ENCODE assay signal across 8 cellular contexts in the genomic region with DNA sequence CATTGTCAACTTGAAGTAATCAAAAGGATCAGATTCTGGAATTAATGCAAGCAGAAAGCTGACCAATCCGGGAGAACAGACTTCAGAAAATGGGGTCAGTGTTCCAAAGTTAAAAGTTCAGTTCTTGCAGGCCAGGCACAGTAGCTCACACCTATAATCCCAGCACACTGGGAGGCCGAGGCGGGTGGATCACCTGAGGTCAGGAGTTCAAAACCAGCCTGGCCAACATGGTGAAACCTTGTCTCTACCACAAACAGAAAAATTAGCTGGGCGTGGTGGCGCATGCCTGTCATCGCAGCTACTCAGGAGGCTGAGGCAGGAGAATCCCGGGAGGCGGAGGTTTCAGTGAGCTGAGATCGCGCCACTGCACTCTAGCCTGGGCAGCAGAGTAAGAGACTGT.
DNase-seq lines count a peak whose midpoint lies in the region; ATAC-seq, FAIRE-seq and TF ChIP-seq lines count a peak whose summit lies in the region.
"Not testable (repeated sequence)": the region's sequence is repeated elsewhere in the genome, so short reads cannot be mapped to it uniquely, and the experiment has no call there.

No MANE protein-coding gene starts in this region.

- not testable (repeated sequence) for TF ChIP-seq EP300 in HepG2 (IDR thresholded peaks at IDR 0.05; ENCODE audit: low read depth in 2 of 2, low read length in 2 of 2); HepG2 (CRISPR knock-in tag; IDR thresholded peaks at IDR 0.05; ENCODE audit: borderline replicate concordance); transverse colon (IDR thresholded peaks at IDR 0.05; ENCODE audit: low read depth)

- H3K9me3 Mint-ChIP-seq in HFFc6; activated T-helper 17 cell treated with anti-CD3 and anti-CD28 coated beads, Interleukin-2, amount 50 U/mL, for 72 hours; osteocyte (ENCODE audit: unreplicated experiment): not testable (repeated sequence)

- H3K4me2 ChIP-seq in HepG2 (ENCODE audit: low read depth, low read length); mesendoderm (ENCODE audit: low read length): not testable (repeated sequence)

- CTCF ChIA-PET in HepG2 (lab: Yijun Ruan, JAX; ENCODE audit: low intra/inter-chr PET ratio, low total read pairs): not testable (repeated sequence)

- H2BK120ac ChIP-seq in mesendoderm (ENCODE audit: low read depth, low read length): peak overlapping the region; percentile 61

- H3K4me3 Mint-ChIP-seq in HFFc6: peak overlapping the region; percentile 33; the same call in 1 of the 2 replicates
- H3K4me3 Mint-ChIP-seq in activated T-helper 17 cell treated with anti-CD3 and anti-CD28 coated beads, Interleukin-2, amount 50 U/mL, for 72 hours; osteocyte (ENCODE audit: unreplicated experiment): not testable (repeated sequence)

- intact Hi-C loops in kidney (cut with DNase I); transverse colon (cut with DNase I; ENCODE audit: low total_unique reads): not testable (repeated sequence)
- intact Hi-C loops in HepG2 (cut with micrococcal nuclease; ENCODE audit: unreplicated experiment): loop anchor here (10.0 kb wide), 1 partner anchor 113 kb away; no protein-coding TSS in a partner anchor

- not testable (repeated sequence) for DNase-seq in HFFc6; SK-N-MC (ENCODE audit: low read depth, low spot score); HepG2 (ENCODE audit: low spot score); mesendoderm; osteocyte (ENCODE audit: extremely low spot score, unreplicated experiment)
- DNase-seq in kidney (peak; percentile 42), transverse colon (peak; percentile 15)

- H3K23ac ChIP-seq in mesendoderm (ENCODE audit: low read length): not testable (repeated sequence)

- H4K5ac ChIP-seq in mesendoderm (ENCODE audit: low read length): not testable (repeated sequence)

- not testable (repeated sequence) for TF ChIP-seq POLR2A in HepG2 (IDR thresholded peaks at IDR 0.05; ENCODE audit: insufficient read depth in 1 of 2, low read depth in 2 of 2, low read length in 2 of 2); transverse colon (IDR thresholded peaks at IDR 0.05)

- not testable (repeated sequence) for H4K20me1 ChIP-seq in HepG2 (ENCODE audit: insufficient read depth, low read length)

- H3K27ac Mint-ChIP-seq in HFFc6 (peak overlapping the region; percentile 35), osteocyte (ENCODE audit: unreplicated experiment) (peak overlapping the region; percentile 70)
- peak overlapping the region; percentile 27 for H3K27ac Mint-ChIP-seq in activated T-helper 17 cell treated with anti-CD3 and anti-CD28 coated beads, Interleukin-2, amount 50 U/mL, for 72 hours

- not testable (repeated sequence) for H3K56ac ChIP-seq in mesendoderm (ENCODE audit: low read length)

- H2BK15ac ChIP-seq in mesendoderm (replicated peaks; ENCODE audit: low read depth): not testable (repeated sequence)

- POLR2A ChIA-PET in HepG2 (lab: Yijun Ruan, JAX): not testable (repeated sequence)

- in situ Hi-C loops in HepG2 (cut with HindIII; ENCODE audit: extremely low pct_ligation_motif_present, low pct_unique_long_range_greater_than_20kb); transverse colon (cut with MboI; ENCODE audit: low pct_ligation_motif_present in 1 of 4, low pct_unique_long_range_greater_than_20kb in 1 of 4, low sequenced_read_pairs in 3 of 4): not testable (repeated sequence)

- not testable (repeated sequence) for BruUV-seq in HepG2 (replicated peaks; lab: Mats Ljungman, UMichigan)

- WGBS in HepG2 (ENCODE audit: low lambda C conversion rate): 95% methylated on average over 8 of the region's 10 CpGs
- no CpG with 5 or more reads among the region's 10 CpGs for WGBS in mesendoderm (ENCODE audit: extremely low coverage, insufficient coverage, low lambda C conversion rate)
- 95 to 100% methylated on average over 4 to 10 of the region's 10 CpGs for WGBS in transverse colon (ENCODE audit: low coverage in 1 of 2), 2 donors

- H3K79me1 ChIP-seq in mesendoderm (ENCODE audit: low read length): not testable (repeated sequence)

- H3K4me3 ChIP-seq in SK-N-MC; kidney (ENCODE audit: low read length in 2 of 2); HepG2 (replicated peaks in 1 of 3; ENCODE audit: insufficient read depth in 1 of 3, low read depth in 2 of 3, low read length in 3 of 3); mesendoderm (ENCODE audit: low read length); transverse colon: not testable (repeated sequence)

- peak overlapping the region; percentile 98; the same call in 1 of the 2 replicates for H3K27ac ChIP-seq in SK-N-MC
- H3K27ac ChIP-seq in kidney (ENCODE audit: low read depth in 2 of 2, low read length in 2 of 2); HepG2 (ENCODE audit: extremely low read length, insufficient read depth, low read length); transverse colon: not testable (repeated sequence)
- H3K27ac ChIP-seq in mesendoderm (ENCODE audit: low read depth, low read length): peak overlapping the region; percentile 28

- not testable (repeated sequence) for TF ChIP-seq RAD21 in HepG2 (CRISPR knock-in tag; IDR thresholded peaks at IDR 0.05)

- H3K36me3 Mint-ChIP-seq in HFFc6 (ENCODE audit: low read depth) (peaks cover 61% of the 10 kb centered on the region), osteocyte (ENCODE audit: unreplicated experiment) (peaks cover 44% of the 10 kb centered on the region)
- H3K36me3 Mint-ChIP-seq in activated T-helper 17 cell treated with anti-CD3 and anti-CD28 coated beads, Interleukin-2, amount 50 U/mL, for 72 hours (ENCODE audit: low read depth): peaks cover 68% of the 10 kb centered on the region

- H3K9me3 ChIP-seq in SK-N-MC (ENCODE audit: low read depth, low read length); kidney (ENCODE audit: control insufficient read depth in 1 of 2, low read length in 2 of 2); HepG2 (ENCODE audit: low read length); transverse colon: not testable (repeated sequence)

- H3K9ac ChIP-seq in SK-N-MC (ENCODE audit: insufficient read length); kidney (ENCODE audit: low read length in 2 of 2); HepG2 (ENCODE audit: insufficient read depth, low read depth, low read length); mesendoderm (ENCODE audit: low read length): not testable (repeated sequence)

- not testable (repeated sequence) for H4K8ac ChIP-seq in mesendoderm (ENCODE audit: low read depth, low read length)

- H3K79me2 ChIP-seq in HepG2 (ENCODE audit: insufficient read depth, low read length); mesendoderm (ENCODE audit: control insufficient read depth, insufficient read depth, low read length): not testable (repeated sequence)

- H3K4me1 Mint-ChIP-seq in HFFc6 (ENCODE audit: low read depth): peaks cover 72% of the 10 kb centered on the region
- not testable (repeated sequence) for H3K4me1 Mint-ChIP-seq in activated T-helper 17 cell treated with anti-CD3 and anti-CD28 coated beads, Interleukin-2, amount 50 U/mL, for 72 hours
- H3K4me1 Mint-ChIP-seq in osteocyte (ENCODE audit: unreplicated experiment): peaks cover 79% of the 10 kb centered on the region

- peak overlapping the region; percentile 18 for H3K18ac ChIP-seq in mesendoderm (ENCODE audit: low read length)

- not testable (repeated sequence) for H3K27me3 ChIP-seq in HepG2 (ENCODE audit: control insufficient read depth in 1 of 2, insufficient read depth in 2 of 2, low read length in 2 of 2); mesendoderm (ENCODE audit: insufficient read depth, low read length, poor library complexity); transverse colon

- not testable (repeated sequence) for FAIRE-seq in kidney (lab: Jason Lieb, UNC); HepG2 (lab: Jason Lieb, UNC)

- not testable (repeated sequence) for H2AFZ ChIP-seq in HepG2 (ENCODE audit: low read length)

- peaks cover 3 to 11% of the 10 kb centered on the region in 2 donors for H3K4me1 ChIP-seq in kidney (ENCODE audit: control insufficient read depth in 1 of 2, insufficient read depth in 1 of 2, low read depth in 1 of 2, low read length in 2 of 2)
- H3K4me1 ChIP-seq in HepG2 (ENCODE audit: insufficient read depth, low read length): peaks cover 53% of the 10 kb centered on the region
- not testable (repeated sequence) for H3K4me1 ChIP-seq in mesendoderm (ENCODE audit: control insufficient read depth, low read depth, low read length)
- H3K4me1 ChIP-seq in transverse colon: peaks cover 0 to 17% (median 0%) of the 10 kb centered on the region in 4 donors

- H3K4ac ChIP-seq in mesendoderm (ENCODE audit: low read depth, low read length): peak overlapping the region; percentile 55

- H2BK5ac ChIP-seq in mesendoderm (ENCODE audit: low read length): not testable (repeated sequence)

- not testable (repeated sequence) for H3K27me3 Mint-ChIP-seq in HFFc6 (ENCODE audit: insufficient read depth); activated T-helper 17 cell treated with anti-CD3 and anti-CD28 coated beads, Interleukin-2, amount 50 U/mL, for 72 hours; osteocyte (ENCODE audit: unreplicated experiment)

- peaks cover 53% of the 10 kb centered on the region for H3K36me3 ChIP-seq in SK-N-MC (ENCODE audit: insufficient read depth, low read length)
- not testable (repeated sequence) for H3K36me3 ChIP-seq in kidney (ENCODE audit: control insufficient read depth in 1 of 2, insufficient read depth in 2 of 2, low read length in 2 of 2); HepG2 (replicated peaks in 1 of 2; ENCODE audit: control insufficient read depth in 1 of 2, insufficient read depth in 2 of 2, low read length in 2 of 2); mesendoderm (ENCODE audit: control insufficient read depth, insufficient read depth, low read length); transverse colon

- not testable (repeated sequence) for H2AK5ac ChIP-seq in mesendoderm (ENCODE audit: low read length)

- TF ChIP-seq CTCF in HFFc6 (IDR thresholded peaks at IDR 0.05); kidney (IDR thresholded peaks at IDR 0.05; ENCODE audit: borderline replicate concordance, extremely low read depth, insufficient read depth); HepG2 (CRISPR knock-in tag; IDR thresholded peaks at IDR 0.05); osteocyte (IDR thresholded peaks at IDR 0.05); transverse colon (IDR thresholded peaks at IDR 0.05): not testable (repeated sequence)

- not testable (repeated sequence) for ATAC-seq in activated T-helper 17 cell treated with anti-CD3 and anti-CD28 coated beads, Interleukin-2, amount 50 U/mL, for 72 hours (replicated peaks); HepG2
